In genomic region chr3:54121404-54122045, GRCh38 we compare ENCODE assay signal across 8 cellular contexts. TPM values are rescaled to one million over a fixed set of nuclear protein-coding genes. Genes with fewer than 3 reads are reported as not detected.
DNase-seq lines count a peak whose midpoint lies in the region; ATAC-seq and TF ChIP-seq lines count a peak whose summit lies in the region.

No MANE protein-coding gene starts in this region.

- H3K4me1 ChIP-seq in osteoblast (ENCODE audit: insufficient read depth, low read length) = no peaks in the 10 kb centered on the region

- H3K4me1 Mint-ChIP-seq in T-helper 2 cell treated with Interferon-gamma antibody and Interleukin-4, amounts not matched to agents 5 μg/mL and 100 μg/mL, for 36 hours (ENCODE audit: low read depth) = peaks cover 3% of the 10 kb centered on the region

- peaks cover 58% of the 10 kb centered on the region for H3K27me3 Mint-ChIP-seq in T-helper 2 cell treated with Interferon-gamma antibody and Interleukin-4, amounts not matched to agents 5 μg/mL and 100 μg/mL, for 36 hours (ENCODE audit: low read depth)

- H3K9me3 Mint-ChIP-seq in T-helper 2 cell treated with Interferon-gamma antibody and Interleukin-4, amounts not matched to agents 5 μg/mL and 100 μg/mL, for 36 hours = no peaks in the 10 kb centered on the region

- no peaks in the 10 kb centered on the region for H3K9me3 ChIP-seq in osteoblast (ENCODE audit: low read depth, low read length)

- no peak overlapping the region for H3K27ac ChIP-seq in osteoblast (ENCODE audit: low read depth, low read length)

- no peaks in the 10 kb centered on the region for H3K36me3 Mint-ChIP-seq in T-helper 2 cell treated with Interferon-gamma antibody and Interleukin-4, amounts not matched to agents 5 μg/mL and 100 μg/mL, for 36 hours (ENCODE audit: low read depth)

- H3K36me3 ChIP-seq in osteoblast (ENCODE audit: insufficient read depth, low read length) = no peaks in the 10 kb centered on the region

- H3K4me3 ChIP-seq in osteoblast (ENCODE audit: insufficient read depth, low read length) = no peak overlapping the region

- no peak overlapping the region for H3K4me3 Mint-ChIP-seq in T-helper 2 cell treated with Interferon-gamma antibody and Interleukin-4, amounts not matched to agents 5 μg/mL and 100 μg/mL, for 36 hours

- no peak overlapping the region for H3K27ac Mint-ChIP-seq in T-helper 2 cell treated with Interferon-gamma antibody and Interleukin-4, amounts not matched to agents 5 μg/mL and 100 μg/mL, for 36 hours

- H3K4me2 ChIP-seq in osteoblast (ENCODE audit: insufficient read depth, low read length) = no peak overlapping the region

- no peak overlapping the region for H2AFZ ChIP-seq in osteoblast (ENCODE audit: low read length)

- no peak for TF ChIP-seq CTCF in osteoblast (IDR thresholded peaks at IDR 0.05; ENCODE audit: extremely low read depth, low read depth, low read length)

- in situ Hi-C loops in KBM-7 (cut with MboI; ENCODE audit: low pct_unique_long_range_greater_than_20kb, low sequenced_read_pairs) = no loop called here

- H3K27me3 ChIP-seq in osteoblast (ENCODE audit: insufficient read depth, low read length) = peaks cover 39% of the 10 kb centered on the region

- ATAC-seq in HG03196 (IDR thresholded peaks at IDR 0.05; ENCODE audit: unreplicated experiment) (peak; percentile 24), esophagus mucosa (peak; percentile 20), HG03565 (IDR thresholded peaks at IDR 0.05; ENCODE audit: unreplicated experiment) (no peak)

- no peaks in the 10 kb centered on the region for H4K20me1 ChIP-seq in osteoblast (ENCODE audit: insufficient read depth, low read length)

- no peaks in the 10 kb centered on the region for H3K79me2 ChIP-seq in osteoblast (ENCODE audit: insufficient read depth, low read length)

- DNase-seq in D341Med (ENCODE audit: low spot score) (peak; percentile 75), osteoblast (ENCODE audit: insufficient read length, low spot score, missing footprints) (peak; percentile 91), kidney glomerular epithelial cell (lab: John Stamatoyannopoulos, UW) (no peak), KBM-7 (no peak)
- no peak for DNase-seq in T-helper 2 cell treated with Interferon-gamma antibody and Interleukin-4, amounts not matched to agents 5 μg/mL and 100 μg/mL, for 36 hours (ENCODE audit: low spot score)

RNA-seq across cellular contexts. Expression of gene CACNA2D3, which starts 0.8 kb away (rescaled TPM):
- total RNA-seq in esophagus mucosa = 7.0 TPM
- total RNA-seq in osteoblast = under 0.01 and 0.36 TPM in 2 replicates

Comparison
In these comparisons a context has a peak if more than half of its experiments do, and no peak if none do; other contexts are left out.
1. DNase-seq: peak in D341Med (single experiment) and osteoblast (single experiment); none in kidney glomerular epithelial cell (single experiment), T-helper 2 cell treated with Interferon-gamma antibody and Interleukin-4, amounts not matched to agents 5 μg/mL and 100 μg/mL, for 36 hours (single experiment) and KBM-7 (single experiment).